ENCODE assay signal across 19 cellular contexts in genomic region chr16:88886915-88887521, GRCh38. TPM values are rescaled to one million over a fixed set of nuclear protein-coding genes. Genes with fewer than 3 reads are reported as not detected.
DNase-seq lines count a peak whose midpoint lies in the region; ATAC-seq, FAIRE-seq and TF ChIP-seq lines count a peak whose summit lies in the region.
"Had no signal": no experiment of that assay in that cellular context is flagged by ENCODE, and none has a peak within 500 bp of the region (broad histone marks: within the 10 kb centered on the region; RNA-seq: fewer than 3 reads in every experiment).

No MANE protein-coding gene starts in this region.

- no peaks in the 10 kb centered on the region for H3K27me3 Mint-ChIP-seq in CD4-positive, alpha-beta T cell
- H3K27me3 Mint-ChIP-seq: activated T-helper 17 cell treated with anti-CD3 and anti-CD28 coated beads, Interleukin-2, amount 50 U/mL, for 72 hours had no signal

- no peaks in the 10 kb centered on the region for H3K9me3 Mint-ChIP-seq in CD4-positive, alpha-beta T cell
- H3K9me3 Mint-ChIP-seq: activated T-helper 17 cell treated with anti-CD3 and anti-CD28 coated beads, Interleukin-2, amount 50 U/mL, for 72 hours had no signal

- CTCF ChIA-PET in CD4-positive, alpha-beta T cell (lab: Charles Lee), result no interaction called here

- no peaks in the 10 kb centered on the region for H3K9me3 ChIP-seq in mucosa of descending colon
- H3K9me3 ChIP-seq in upper lobe of right lung, result no peaks in the 10 kb centered on the region
- no peaks in the 10 kb centered on the region for H3K9me3 ChIP-seq in CD4-positive, alpha-beta T cell (ENCODE audit: control insufficient read depth, low read length)

- H3K4me1 ChIP-seq in mucosa of descending colon (ENCODE audit: low read depth) (no peaks in the 10 kb centered on the region), upper lobe of right lung (peaks cover 4% of the 10 kb centered on the region)

- no peak for FAIRE-seq in GM12892 (lab: Jason Lieb, UNC)
- FAIRE-seq: bronchial epithelial cell, GM12878 had no signal

- H3K4me3 ChIP-seq in fibroblast of the aortic adventitia (ENCODE audit: low read depth, low read length), result no peak overlapping the region
- H3K4me3 ChIP-seq in mucosa of descending colon, result no peak overlapping the region
- H3K4me3 ChIP-seq in upper lobe of right lung, result no peak overlapping the region
- H3K4me3 ChIP-seq: GM12878, GM23338 had no signal

- POLR2A ChIA-PET in CD4-positive, alpha-beta T cell (lab: Charles Lee), result no interaction called here

- H3K27ac Mint-ChIP-seq in CD4-positive, alpha-beta T cell, result no peak overlapping the region
- H3K27ac Mint-ChIP-seq: activated T-helper 17 cell treated with anti-CD3 and anti-CD28 coated beads, Interleukin-2, amount 50 U/mL, for 72 hours; GM23338 had no signal

- intact Hi-C loops in mucosa of descending colon (cut with DNase I, micrococcal nuclease) (no loop called here), upper lobe of right lung (cut with DNase I) (no loop called here)
- intact Hi-C loops in CD4-positive, alpha-beta T cell (cut with DNase I, micrococcal nuclease), result no loop called here

- peak overlapping the region; percentile 79 for H3K27ac ChIP-seq in upper lobe of right lung
- H3K27ac ChIP-seq in CD4-positive, alpha-beta T cell (ENCODE audit: low read depth, low read length), result no peak overlapping the region

- H3K36me3 ChIP-seq in mucosa of descending colon (ENCODE audit: low read depth) (no peaks in the 10 kb centered on the region), upper lobe of right lung (peaks cover 11% of the 10 kb centered on the region)

- TF ChIP-seq POLR2A in GM12892 (IDR thresholded peaks at IDR 0.05; ENCODE audit: low read depth, low read length), result no peak

- DNase-seq in NCI-H446 treated with DMSO at 0.1 percent for 48 hours (lab: John Stamatoyannopoulos, UW) (peak; percentile 26), fibroblast of the aortic adventitia (ENCODE audit: low read depth) (peak; percentile 58), mucosa of descending colon (peak; percentile 70 to 81 (median 73)), upper lobe of right lung (peak; percentile 76), occipital lobe (lab: John Stamatoyannopoulos, UW) (no peak), GM12892 (ENCODE audit: insufficient read length) (no peak)
- DNase-seq in CD4-positive, alpha-beta T cell, result no peak
- DNase-seq: activated CD4-positive, alpha-beta T cell treated with anti-CD3 and anti-CD28 coated beads, Interleukin-2, amount 50 U/mL, for 4 hours; DMS153; islet precursor cell; NCI-H1436; stimulated activated CD4-positive, alpha-beta T cell treated with anti-CD3 and anti-CD28 coated beads, Interleukin-1b, Interleukin-23, amount 100 ng/mL, for 48 hours; stimulated activated naive CD8-positive, alpha-beta T cell treated with anti-CD3 and anti-CD28 coated beads, Interleukin-15, Interleukin-2, amounts not matched to agents 100 U/mL and 50 U/mL, for 24 hours had no signal

- H3K4me3 Mint-ChIP-seq in CD4-positive, alpha-beta T cell, result no peak overlapping the region
- H3K4me3 Mint-ChIP-seq: activated T-helper 17 cell treated with anti-CD3 and anti-CD28 coated beads, Interleukin-2, amount 50 U/mL, for 72 hours; GM23338 had no signal

- no peaks in the 10 kb centered on the region for H3K27me3 ChIP-seq in upper lobe of right lung
- no peaks in the 10 kb centered on the region for H3K27me3 ChIP-seq in CD4-positive, alpha-beta T cell (ENCODE audit: control insufficient read depth, insufficient read depth, low read length)

- TF ChIP-seq CTCF in fibroblast of the aortic adventitia (IDR thresholded peaks at IDR 0.05; ENCODE audit: insufficient read depth, low read length) (no peak), mucosa of descending colon (IDR thresholded peaks at IDR 0.05) (no peak), upper lobe of right lung (IDR thresholded peaks at IDR 0.05) (no peak)
- TF ChIP-seq CTCF in CD4-positive, alpha-beta T cell (IDR thresholded peaks at IDR 0.05), result no peak

- ATAC-seq in mucosa of descending colon (peak; percentile 30), upper lobe of right lung (peak; percentile 50), HG02571 (IDR thresholded peaks at IDR 0.05; ENCODE audit: unreplicated experiment) (no peak)
- ATAC-seq in CD4-positive, alpha-beta T cell (ENCODE audit: poor library complexity), result no peak
- ATAC-seq: activated T-helper 17 cell treated with anti-CD3 and anti-CD28 coated beads, Interleukin-2, amount 50 U/mL, for 72 hours; GM12878; GM23338; stimulated activated naive CD8-positive, alpha-beta T cell treated with anti-CD3 and anti-CD28 coated beads, Interleukin-15, Interleukin-2, amounts not matched to agents 100 U/mL and 50 U/mL, for 24 hours had no signal

- H3K36me3 Mint-ChIP-seq in CD4-positive, alpha-beta T cell (ENCODE audit: low read depth), result no peaks in the 10 kb centered on the region

- H3K4me1 Mint-ChIP-seq in CD4-positive, alpha-beta T cell (ENCODE audit: low read depth), result no peaks in the 10 kb centered on the region
- H3K4me1 Mint-ChIP-seq: activated T-helper 17 cell treated with anti-CD3 and anti-CD28 coated beads, Interleukin-2, amount 50 U/mL, for 72 hours had no signal

RNA-seq across cellular contexts. Expression of gene PABPN1L, which starts 20.6 kb away (rescaled TPM):
- not detected in 2 replicates for total RNA-seq in fibroblast of the aortic adventitia (ENCODE audit: low replicate concordance)
- total RNA-seq in mucosa of descending colon, result not detected
- total RNA-seq in upper lobe of right lung, result not detected
- total RNA-seq in occipital lobe, result not detected
- total RNA-seq in CD4-positive, alpha-beta T cell, result not detected
- polyA plus RNA-seq in GM12892 (2012; ENCODE audit: missing spikeins), result not detected
- total RNA-seq: activated T-helper 17 cell treated with anti-CD3 and anti-CD28 coated beads, Interleukin-2, amount 50 U/mL, for 72 hours; bronchial epithelial cell; epithelial cell of proximal tubule; GM12878; GM23338 had no signal
- polyA plus RNA-seq: GM12878, GM23338 had no signal

RNA-seq across cellular contexts. Expression of gene TRAPPC2L, which starts 30.1 kb away (rescaled TPM):
- total RNA-seq in fibroblast of the aortic adventitia (ENCODE audit: low replicate concordance) (30.6 and 57.2 TPM in 2 replicates), mucosa of descending colon (10 to 100 TPM; 30.6 to 57.9 (median 40.7) TPM), upper lobe of right lung (43.9 TPM), occipital lobe (30.4 TPM)
- total RNA-seq in CD4-positive, alpha-beta T cell, result 10 to 100 TPM; 48.0 to 48.2 TPM
- 78.6 TPM for polyA plus RNA-seq in GM12892 (2012; ENCODE audit: missing spikeins)

RNA-seq across cellular contexts. Expression of gene GALNS, which starts 30.3 kb away (rescaled TPM):
- 11.6 and 22.5 TPM in 2 replicates for total RNA-seq in fibroblast of the aortic adventitia (ENCODE audit: low replicate concordance)
- total RNA-seq in mucosa of descending colon, result 10 to 100 TPM; 37.4 to 65.3 (median 44.0) TPM
- total RNA-seq in upper lobe of right lung, result 32.8 TPM
- total RNA-seq in occipital lobe, result 6.6 TPM
- 10 to 100 TPM; 18.4 to 19.7 TPM for total RNA-seq in CD4-positive, alpha-beta T cell
- polyA plus RNA-seq in GM12892 (2012; ENCODE audit: missing spikeins), result 9.9 TPM

Comparison
In these comparisons a context has a peak if more than half of its experiments do, and no peak if none do; other contexts are left out.
1. DNase-seq: peak in NCI-H446 treated with DMSO at 0.1 percent for 48 hours (single experiment), fibroblast of the aortic adventitia (single experiment), mucosa of descending colon (3 of 3) and upper lobe of right lung (single experiment); none in occipital lobe (single experiment), CD4-positive, alpha-beta T cell (0 of 10) and GM12892 (single experiment).
2. ATAC-seq: peak in mucosa of descending colon (single experiment) and upper lobe of right lung (single experiment); none in CD4-positive, alpha-beta T cell (single experiment) and HG02571 (single experiment).